Comparison of ENCODE assay signal across 8 cellular contexts in genomic region chr3:149751551-149751950, GRCh38. TPM values are rescaled to one million over a fixed set of nuclear protein-coding genes. Genes with fewer than 3 reads are reported as not detected.
DNase-seq lines count a peak whose midpoint lies in the region; ATAC-seq and TF ChIP-seq lines count a peak whose summit lies in the region.

No MANE protein-coding gene starts in this region.

- TF ChIP-seq CTCF in activated CD8-positive, alpha-beta T cell treated with anti-CD3 and anti-CD28 coated beads for 36 hours (IDR thresholded peaks at IDR 0.05): no peak
- no peak for TF ChIP-seq CTCF in suprapubic skin (IDR thresholded peaks at IDR 0.05)

- POLR2A ChIA-PET in activated CD8-positive, alpha-beta T cell treated with anti-CD3 and anti-CD28 coated beads for 36 hours (lab: Charles Lee): interaction anchor here (0.6 to 1.4 kb wide), 4 partner anchors 10 to 431 kb away, joined by 3 to 5 read pairs (median 4); partner anchors contain the start of gene RNF13

- DNase-seq in activated CD4-positive, alpha-beta T cell treated with anti-CD3 and anti-CD28 coated beads, Interleukin-2, amount 10 ng/mL, durations not matched to agents 24 days and 14 days: no peak
- DNase-seq in activated CD4-positive, alpha-beta T cell treated with anti-CD3 and anti-CD28 coated beads, Interleukin-2, amount 50 U/mL, for 1 hour: no peak
- DNase-seq in activated CD8-positive, alpha-beta T cell treated with anti-CD3 and anti-CD28 coated beads for 36 hours: no peak
- DNase-seq in suprapubic skin (ENCODE audit: low spot score in 2 of 2): no peak

- no peak for TF ChIP-seq EP300 in suprapubic skin (IDR thresholded peaks at IDR 0.05)

- H3K36me3 ChIP-seq in iPS-20b (ENCODE audit: insufficient read depth, low read depth, low read length): peaks cover 34% of the 10 kb centered on the region
- H3K36me3 ChIP-seq in suprapubic skin: peaks cover 29% of the 10 kb centered on the region

- ATAC-seq in activated CD8-positive, alpha-beta T cell treated with anti-CD3 and anti-CD28 coated beads for 36 hours: no peak
- no peak for ATAC-seq in HG02885 (IDR thresholded peaks at IDR 0.05; ENCODE audit: poor library complexity, unreplicated experiment)
- no peak for ATAC-seq in HG03442 (IDR thresholded peaks at IDR 0.05; ENCODE audit: unreplicated experiment)
- ATAC-seq in HG02759 (IDR thresholded peaks at IDR 0.05; ENCODE audit: unreplicated experiment): no peak

- H3K9me3 Mint-ChIP-seq in activated CD4-positive, alpha-beta T cell treated with anti-CD3 and anti-CD28 coated beads, Interleukin-2, amount 10 ng/mL, durations not matched to agents 24 days and 14 days: no peaks in the 10 kb centered on the region
- H3K9me3 Mint-ChIP-seq in activated CD8-positive, alpha-beta T cell treated with anti-CD3 and anti-CD28 coated beads for 36 hours: no peaks in the 10 kb centered on the region

- H3K27me3 Mint-ChIP-seq in activated CD4-positive, alpha-beta T cell treated with anti-CD3 and anti-CD28 coated beads, Interleukin-2, amount 10 ng/mL, durations not matched to agents 24 days and 14 days: peaks cover 2% of the 10 kb centered on the region
- no peaks in the 10 kb centered on the region for H3K27me3 Mint-ChIP-seq in activated CD8-positive, alpha-beta T cell treated with anti-CD3 and anti-CD28 coated beads for 36 hours

- WGBS in suprapubic skin: 6% methylated on average over 4 of the region's 4 CpGs

- H3K4me3 ChIP-seq in iPS-20b (ENCODE audit: low read length): peak overlapping the region; percentile 94
- peak overlapping the region; percentile 83 for H3K4me3 ChIP-seq in suprapubic skin

- H3K4me3 Mint-ChIP-seq in activated CD4-positive, alpha-beta T cell treated with anti-CD3 and anti-CD28 coated beads, Interleukin-2, amount 10 ng/mL, durations not matched to agents 24 days and 14 days: peak overlapping the region; percentile 96
- peak overlapping the region; percentile 86 for H3K4me3 Mint-ChIP-seq in activated CD8-positive, alpha-beta T cell treated with anti-CD3 and anti-CD28 coated beads for 36 hours

- H3K9me3 ChIP-seq in iPS-20b (ENCODE audit: insufficient read depth, low read depth, low read length) (no peaks in the 10 kb centered on the region), suprapubic skin (no peaks in the 10 kb centered on the region)

- H3K4me1 ChIP-seq in iPS-20b (ENCODE audit: insufficient read depth, low read length): peaks cover 3% of the 10 kb centered on the region; the same call in 1 of the 2 replicates
- H3K4me1 ChIP-seq in suprapubic skin: peaks cover 15% of the 10 kb centered on the region

- peak overlapping the region; percentile 94 for H3K9ac ChIP-seq in iPS-20b (ENCODE audit: low read depth, low read length)

- CTCF ChIA-PET in activated CD8-positive, alpha-beta T cell treated with anti-CD3 and anti-CD28 coated beads for 36 hours (lab: Charles Lee): interaction anchor here (0.7 to 4.6 kb wide), 9 partner anchors 13 to 196 kb away, joined by 3 to 27 read pairs (median 6); partner anchors contain the start of gene WWTR1

- intact Hi-C loops in activated CD4-positive, alpha-beta T cell treated with anti-CD3 and anti-CD28 coated beads, Interleukin-2, amount 10 ng/mL, durations not matched to agents 24 days and 14 days (cut with micrococcal nuclease): no loop called here
- intact Hi-C loops in activated CD8-positive, alpha-beta T cell treated with anti-CD3 and anti-CD28 coated beads for 36 hours (cut with micrococcal nuclease): loop anchor here (5.0 kb wide), 1 partner anchor 61 kb away; the partner anchor contains the start of gene RNF13

- TF ChIP-seq POLR2A in suprapubic skin (IDR thresholded peaks at IDR 0.05): no peak

- H3K4me1 Mint-ChIP-seq in activated CD4-positive, alpha-beta T cell treated with anti-CD3 and anti-CD28 coated beads, Interleukin-2, amount 10 ng/mL, durations not matched to agents 24 days and 14 days: peaks cover 13% of the 10 kb centered on the region
- peaks cover 21% of the 10 kb centered on the region for H3K4me1 Mint-ChIP-seq in activated CD8-positive, alpha-beta T cell treated with anti-CD3 and anti-CD28 coated beads for 36 hours (ENCODE audit: low read depth)

- no peaks in the 10 kb centered on the region for H3K27me3 ChIP-seq in iPS-20b (ENCODE audit: insufficient read depth, low read length)
- H3K27me3 ChIP-seq in suprapubic skin: no peaks in the 10 kb centered on the region

- H3K27ac ChIP-seq in iPS-20b (ENCODE audit: low read length) (peak overlapping the region; percentile 65), suprapubic skin (peak overlapping the region; percentile 80)

- peaks cover 29% of the 10 kb centered on the region for H3K36me3 Mint-ChIP-seq in activated CD4-positive, alpha-beta T cell treated with anti-CD3 and anti-CD28 coated beads, Interleukin-2, amount 10 ng/mL, durations not matched to agents 24 days and 14 days (ENCODE audit: low read depth)
- H3K36me3 Mint-ChIP-seq in activated CD8-positive, alpha-beta T cell treated with anti-CD3 and anti-CD28 coated beads for 36 hours (ENCODE audit: low read depth): peaks cover 19% of the 10 kb centered on the region

- H3K27ac Mint-ChIP-seq in activated CD4-positive, alpha-beta T cell treated with anti-CD3 and anti-CD28 coated beads, Interleukin-2, amount 10 ng/mL, durations not matched to agents 24 days and 14 days: no peak overlapping the region
- peak overlapping the region; percentile 93 for H3K27ac Mint-ChIP-seq in activated CD8-positive, alpha-beta T cell treated with anti-CD3 and anti-CD28 coated beads for 36 hours

RNA-seq across cellular contexts. Expression of gene COMMD2, which starts 0.7 kb away (rescaled TPM):
- total RNA-seq in activated CD4-positive, alpha-beta T cell treated with anti-CD3 and anti-CD28 coated beads, Interleukin-2, amount 10 ng/mL, durations not matched to agents 24 days and 14 days: 42.1 and 44.2 TPM in 2 replicates
- total RNA-seq in activated CD8-positive, alpha-beta T cell treated with anti-CD3 and anti-CD28 coated beads for 36 hours: 10 to 100 TPM; 31.0 to 31.8 TPM
- total RNA-seq in suprapubic skin: 10 to 100 TPM; 21.0 to 29.5 (median 25.5) TPM

RNA-seq across cellular contexts. Expression of gene ANKUB1, which starts 40.8 kb away (rescaled TPM):
- total RNA-seq in activated CD4-positive, alpha-beta T cell treated with anti-CD3 and anti-CD28 coated beads, Interleukin-2, amount 10 ng/mL, durations not matched to agents 24 days and 14 days: not detected in 2 replicates
- total RNA-seq in activated CD8-positive, alpha-beta T cell treated with anti-CD3 and anti-CD28 coated beads for 36 hours: not detected
- total RNA-seq in suprapubic skin: not detected
